In genomic region chr20:2840138-2840966, GRCh38 we compare ENCODE assay signal across 8 cellular contexts. TPM values are rescaled to one million over a fixed set of nuclear protein-coding genes. Genes with fewer than 3 reads are reported as not detected.
A peak's percentile ranks its signal among the peaks of the same experiment; 100 is the strongest.
DNase-seq lines count a peak whose midpoint lies in the region; ATAC-seq and TF ChIP-seq lines count a peak whose summit lies in the region.

TSS of gene PCED1A (minus strand) at chr20:2840655. CDS start at chr20:2839912, 743 bp downstream.
TSS of gene VPS16 (plus strand) at chr20:2840745. CDS start at chr20:2840775, 30 bp downstream.

- no TSS peak for BruUV-seq in mammary epithelial cell (replicated peaks; lab: Mats Ljungman, UMichigan)

- dilution Hi-C loops in mammary epithelial cell (cut with HindIII; ENCODE audit: low sequenced_read_pairs) = no loop called here

- ATAC-seq in GM18519 (IDR thresholded peaks at IDR 0.05; ENCODE audit: low FRiP score, unreplicated experiment) (peak; percentile 76), HG03045 (IDR thresholded peaks at IDR 0.05; ENCODE audit: unreplicated experiment) (peak; percentile 96)

- TF ChIP-seq CTCF in WERI-Rb-1 (IDR thresholded peaks at IDR 0.05; ENCODE audit: low read depth, low read length) (no peak), mammary epithelial cell (conservative IDR thresholded peaks at IDR 0.05 in 1 of 2, IDR thresholded peaks at IDR 0.05 in 1 of 2; ENCODE audit: extremely low read depth in 1 of 2, insufficient read depth in 1 of 2, low read depth in 1 of 2, low read length in 2 of 2) (no peak), spleen (IDR thresholded peaks at IDR 0.05 in 8 of 11, conservative IDR thresholded peaks at IDR 0.05 in 3 of 11) (no peak)

- H3K9me3 Mint-ChIP-seq in immature natural killer cell = no peaks in the 10 kb centered on the region

- peaks cover 13% of the 10 kb centered on the region for H3K79me2 ChIP-seq in mammary epithelial cell (ENCODE audit: insufficient read depth, low read length)

- H3K4me1 ChIP-seq in mammary epithelial cell (ENCODE audit: insufficient read depth, low read length) (peaks cover 14% of the 10 kb centered on the region), spleen (peaks cover 8 to 45% (median 32%) of the 10 kb centered on the region in 6 donors)

- peak within 1 kb of the TSS; percentile 91 for H3K4me3 ChIP-seq in WERI-Rb-1 (ENCODE audit: low read depth, low read length)
- H3K4me3 ChIP-seq in mammary epithelial cell (replicated peaks in 1 of 3; ENCODE audit: insufficient read depth in 1 of 3, low read depth in 2 of 3, low read length in 3 of 3) = peak within 1 kb of the TSS; percentile 68 to 96 (median 80)
- peak within 1 kb of the TSS; percentile 73 to 98 (median 96) for H3K4me3 ChIP-seq in spleen

- H3K36me3 ChIP-seq in WERI-Rb-1 = peaks cover 20% of the 10 kb centered on the region
- no peaks in the 10 kb centered on the region for H3K36me3 ChIP-seq in mammary epithelial cell (ENCODE audit: insufficient read depth, low read length)
- H3K36me3 ChIP-seq in spleen = peaks cover 0 to 43% (median 3%) of the 10 kb centered on the region in 6 donors

- H3K4me1 Mint-ChIP-seq in immature natural killer cell = peaks cover 41 to 43% of the 10 kb centered on the region in 2 donors

- WGBS in mammary epithelial cell (ENCODE audit: low coverage, missing lambda C conversion rate) = 0% methylated on average over 5 of the region's 98 CpGs
- WGBS in spleen, 5 donors = 0 to 10% (median 4%) methylated on average over 25 to 98 of the region's 98 CpGs

- no peaks in the 10 kb centered on the region for H3K27me3 ChIP-seq in WERI-Rb-1 (ENCODE audit: insufficient read depth, low read depth, severe bottlenecking)
- no peaks in the 10 kb centered on the region for H3K27me3 ChIP-seq in mammary epithelial cell (ENCODE audit: insufficient read depth, low read length)
- H3K27me3 ChIP-seq in spleen (replicated peaks in 1 of 7) = no peaks in the 10 kb centered on the region

- H3K27ac Mint-ChIP-seq in immature natural killer cell = peak within 1 kb of the TSS; percentile 81 to 93 (median 89)

- intact Hi-C loops in mammary epithelial cell (cut with micrococcal nuclease) (no loop called here), spleen (cut with DNase I; ENCODE audit: low total_unique reads) (no loop called here)

- no peaks in the 10 kb centered on the region for H4K20me1 ChIP-seq in mammary epithelial cell (ENCODE audit: insufficient read depth, low read length)

- peak within 1 kb of the TSS; percentile 91 for H3K27ac ChIP-seq in WERI-Rb-1
- H3K27ac ChIP-seq in mammary epithelial cell (ENCODE audit: insufficient read depth, low read depth, low read length) = peak within 1 kb of the TSS; percentile 59
- H3K27ac ChIP-seq in spleen = peak within 1 kb of the TSS; percentile 89 to 97 (median 96)

- H2AFZ ChIP-seq in mammary epithelial cell (ENCODE audit: low read depth, low read length) = peak within 1 kb of the TSS; percentile 100

- TF ChIP-seq POLR2A in spleen (IDR thresholded peaks at IDR 0.05) = peak in 1 of 3 donors; percentile 64

- peak; percentile 100 for DNase-seq in 8988T
- DNase-seq in NCI-H2196 treated with DMSO at 0.1 percent for 48 hours (lab: John Stamatoyannopoulos, UW; ENCODE audit: unreplicated experiment) = peak; percentile 68
- peak; percentile 88 for DNase-seq in WERI-Rb-1
- peak; percentile 81 for DNase-seq in mammary epithelial cell
- DNase-seq in immature natural killer cell = peak; percentile 85 to 88 (median 88)
- DNase-seq in spleen = peak; percentile 97

- H3K36me3 Mint-ChIP-seq in immature natural killer cell = peaks cover 8 to 9% (median 9%) of the 10 kb centered on the region in 3 donors

- peak within 1 kb of the TSS; percentile 89 to 93 (median 91) for H3K4me3 Mint-ChIP-seq in immature natural killer cell

- H3K9me3 ChIP-seq in WERI-Rb-1 (ENCODE audit: severe bottlenecking) = no peaks in the 10 kb centered on the region
- H3K9me3 ChIP-seq in mammary epithelial cell (replicated peaks; ENCODE audit: insufficient read depth, low read length) = no peaks in the 10 kb centered on the region
- H3K9me3 ChIP-seq in spleen = no peaks in the 10 kb centered on the region

- CTCF ChIA-PET in mammary epithelial cell (lab: Charles Lee; ENCODE audit: low non-redundant PET) = no interaction called here

- H3K4me2 ChIP-seq in mammary epithelial cell (ENCODE audit: insufficient read depth, low read depth, low read length) = peak within 1 kb of the TSS; percentile 97

- in situ Hi-C loops in mammary epithelial cell (cut with MboI; ENCODE audit: low sequenced_read_pairs in 2 of 2) = no loop called here

- peaks cover 0 to 12% (median 6%) of the 10 kb centered on the region in 3 donors for H3K27me3 Mint-ChIP-seq in immature natural killer cell (ENCODE audit: low read depth in 3 of 3)

- H3K9ac ChIP-seq in mammary epithelial cell (ENCODE audit: insufficient read depth, low read length) = peak within 1 kb of the TSS; percentile 62

RNA-seq across cellular contexts. Expression of gene PCED1A, which starts in this region (rescaled TPM):
- 10 to 100 TPM; 15.8 to 20.2 TPM for total RNA-seq in mammary epithelial cell
- 12.5 TPM for polyA plus RNA-seq in mammary epithelial cell
- polyA minus RNA-seq in mammary epithelial cell = 3.5 TPM
- polyA plus RNA-seq in immature natural killer cell = 10 to 100 TPM; 21.9 to 24.1 (median 23.4) TPM
- 10 to 100 TPM; 38.2 to 57.5 (median 51.7) TPM for total RNA-seq in spleen
- 100 to 1,000 TPM in 2 of 3 donors, 10 to 100 TPM in 1; 66.7 to 165 (median 137) TPM for polyA plus RNA-seq in spleen

RNA-seq across cellular contexts. Expression of gene VPS16, which starts in this region (rescaled TPM):
- 10 to 100 TPM; 28.5 to 35.2 TPM for total RNA-seq in mammary epithelial cell
- 25.5 TPM for polyA plus RNA-seq in mammary epithelial cell
- polyA minus RNA-seq in mammary epithelial cell = 29.0 TPM
- polyA plus RNA-seq in immature natural killer cell = 10 to 100 TPM; 61.8 to 81.3 (median 76.5) TPM
- 10 to 100 TPM; 32.0 to 51.3 (median 41.4) TPM for total RNA-seq in spleen
- 100 to 1,000 TPM in 1 of 3 donors, 10 to 100 TPM in 2; 44.5 to 104 (median 66.4) TPM for polyA plus RNA-seq in spleen

Comparison
In these comparisons a context has a peak if more than half of its experiments do, and no peak if none do; other contexts are left out.
1. Peak in every context shown above with its lines: DNase-seq, ATAC-seq, H3K4me3 ChIP-seq and H3K27ac ChIP-seq.